Comparison of ENCODE assay signal across 8 cellular contexts in the genomic region with DNA sequence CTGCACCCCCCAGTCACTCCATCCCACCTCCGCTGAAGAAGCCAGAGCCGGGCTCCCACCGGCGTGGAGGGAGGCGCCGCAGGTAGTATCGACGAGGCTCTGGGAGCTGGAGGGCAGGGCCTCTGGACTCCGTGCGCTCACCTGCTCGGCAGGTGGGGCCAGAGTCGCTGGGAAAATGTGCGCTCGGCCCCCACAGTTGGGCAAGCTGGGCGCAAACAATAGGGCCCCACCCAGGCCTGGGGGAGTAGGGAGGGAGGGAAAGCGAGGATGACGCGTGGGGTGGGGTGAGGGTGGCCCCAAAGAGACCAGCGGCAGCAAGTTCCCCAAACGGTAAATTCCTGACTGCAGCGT. TPM values are rescaled to one million over a fixed set of nuclear protein-coding genes. Genes with fewer than 3 reads are reported as not detected.
A peak's percentile ranks its signal among the peaks of the same experiment; 100 is the strongest.
DNase-seq lines count a peak whose midpoint lies in the region; ATAC-seq and TF ChIP-seq lines count a peak whose summit lies in the region.

No MANE protein-coding gene starts in this region.

- no peaks in the 10 kb centered on the region for H3K36me3 ChIP-seq in GM06990 (ENCODE audit: control insufficient read depth, insufficient read depth, low read length)
- peaks cover 16% of the 10 kb centered on the region for H3K36me3 ChIP-seq in NT2/D1 (ENCODE audit: insufficient read depth, insufficient read length, low read length)
- H3K36me3 ChIP-seq in neural progenitor cell = no peaks in the 10 kb centered on the region

- H3K4me1 ChIP-seq in NT2/D1 (ENCODE audit: insufficient read depth, insufficient read length) = peaks cover 15% of the 10 kb centered on the region
- peaks cover 23% of the 10 kb centered on the region for H3K4me1 ChIP-seq in neural progenitor cell

- H3K36me3 Mint-ChIP-seq in neural progenitor cell = no peaks in the 10 kb centered on the region

- H3K4me1 Mint-ChIP-seq in neural progenitor cell = peaks cover 37% of the 10 kb centered on the region

- H3K9ac ChIP-seq in NT2/D1 (ENCODE audit: insufficient read length, low read depth) (peak overlapping the region; percentile 88), neural progenitor cell (peak overlapping the region; percentile 20)

- no peak for DNase-seq in GM06990 (ENCODE audit: extremely low read depth, insufficient read length)
- no peak for DNase-seq in NT2/D1 (ENCODE audit: low read depth, low spot score)
- peak; percentile 72 for DNase-seq in epithelial cell of prostate (ENCODE audit: low read depth, low spot score)
- DNase-seq in neural progenitor cell (ENCODE audit: low spot score) = peak; percentile 57
- DNase-seq in iPS-NIHi7 (ENCODE audit: extremely low spot score) = no peak

- H3K4me2 ChIP-seq in neural progenitor cell = peak overlapping the region; percentile 95

- H3K27ac ChIP-seq in epithelial cell of prostate (peak overlapping the region; percentile 100), neural progenitor cell (peak overlapping the region; percentile 89)

- H4K20me1 ChIP-seq in neural progenitor cell (ENCODE audit: low read depth) = peaks cover 25% of the 10 kb centered on the region

- H3K27me3 Mint-ChIP-seq in neural progenitor cell (ENCODE audit: insufficient read depth, low read depth) = peaks cover 10% of the 10 kb centered on the region

- ATAC-seq in GM21367 (IDR thresholded peaks at IDR 0.05; ENCODE audit: unreplicated experiment) (no peak), GM18517 (IDR thresholded peaks at IDR 0.05; ENCODE audit: unreplicated experiment) (no peak), HG02571 (IDR thresholded peaks at IDR 0.05; ENCODE audit: unreplicated experiment) (no peak)

- H3F3A ChIP-seq in neural progenitor cell (ENCODE audit: low read depth) = peaks cover 40% of the 10 kb centered on the region

- H2AFZ ChIP-seq in neural progenitor cell (replicated peaks) = no peak overlapping the region

- H3K27ac Mint-ChIP-seq in neural progenitor cell = no peak overlapping the region

- peak overlapping the region; percentile 52 for H3K4me3 ChIP-seq in GM06990 (replicated peaks; ENCODE audit: low read depth, low read length)
- peak overlapping the region; percentile 79 for H3K4me3 ChIP-seq in NT2/D1 (ENCODE audit: insufficient read length, low read depth)
- peak overlapping the region; percentile 83 for H3K4me3 ChIP-seq in neural progenitor cell

- TF ChIP-seq CTCF in GM06990 (IDR thresholded peaks at IDR 0.05; ENCODE audit: insufficient read depth, low read length, poor library complexity, severe bottlenecking) = no peak
- no peak for TF ChIP-seq CTCF in neural progenitor cell (IDR thresholded peaks at IDR 0.05)

- peaks cover 45% of the 10 kb centered on the region for H3K79me2 ChIP-seq in neural progenitor cell (ENCODE audit: low read depth)

- H3K27me3 ChIP-seq in GM06990 (replicated peaks; ENCODE audit: control insufficient read depth, insufficient read depth, low read length) (no peaks in the 10 kb centered on the region; the same call in 1 of the 2 replicates), NT2/D1 (ENCODE audit: insufficient read depth, insufficient read length) (peaks cover 7% of the 10 kb centered on the region), neural progenitor cell (no peaks in the 10 kb centered on the region)

- H3K4me3 Mint-ChIP-seq in neural progenitor cell = peak overlapping the region; percentile 90

- H3K9me3 Mint-ChIP-seq in neural progenitor cell = no peaks in the 10 kb centered on the region

- H3K9me3 ChIP-seq in NT2/D1 (ENCODE audit: insufficient read depth, low read length) = no peaks in the 10 kb centered on the region
- H3K9me3 ChIP-seq in neural progenitor cell (ENCODE audit: low read depth) = no peaks in the 10 kb centered on the region

RNA-seq across cellular contexts. Expression of a gene that starts 0.7 kb away (rescaled TPM):
- total RNA-seq in neural progenitor cell (ENCODE audit: low replicate concordance) = 28.5 and 91.8 TPM in 2 replicates

RNA-seq across cellular contexts. Expression of a gene that starts 25.9 kb away (rescaled TPM):
- total RNA-seq in neural progenitor cell (ENCODE audit: low replicate concordance) = 18.7 and 48.5 TPM in 2 replicates

RNA-seq across cellular contexts. Expression of a gene that starts 27.0 kb away (rescaled TPM):
- total RNA-seq in neural progenitor cell (ENCODE audit: low replicate concordance) = 108 and 231 TPM in 2 replicates

RNA-seq across cellular contexts. Expression of a gene that starts 50.2 kb away (rescaled TPM):
- total RNA-seq in neural progenitor cell (ENCODE audit: low replicate concordance) = 99.5 and 106 TPM in 2 replicates

RNA-seq across cellular contexts. Expression of a gene that starts 51.4 kb away (rescaled TPM):
- total RNA-seq in neural progenitor cell (ENCODE audit: low replicate concordance) = 0.45 and 1.7 TPM in 2 replicates

Comparison
In these comparisons a context has a peak if more than half of its experiments do, and no peak if none do; other contexts are left out.
1. DNase-seq: peak in epithelial cell of prostate (single experiment) and neural progenitor cell (single experiment); none in GM06990 (single experiment), NT2/D1 (single experiment) and iPS-NIHi7 (single experiment).
2. Peak in every context shown above with its lines, with median percentiles within 50 percentile points of each other: H3K4me3 ChIP-seq.